ENCODE assay signal across 1 cellular context in genomic region chr6:154951400-154952200, GRCh38.
TF ChIP-seq lines count a peak whose summit lies in the region.

No MANE protein-coding gene starts in this region.

TF ChIP-seq in GM23338, 12 proteins besides CTCF, POLR2A, EP300 and RAD21 (continued from another document):
- TF ChIP-seq, protein P1, sequence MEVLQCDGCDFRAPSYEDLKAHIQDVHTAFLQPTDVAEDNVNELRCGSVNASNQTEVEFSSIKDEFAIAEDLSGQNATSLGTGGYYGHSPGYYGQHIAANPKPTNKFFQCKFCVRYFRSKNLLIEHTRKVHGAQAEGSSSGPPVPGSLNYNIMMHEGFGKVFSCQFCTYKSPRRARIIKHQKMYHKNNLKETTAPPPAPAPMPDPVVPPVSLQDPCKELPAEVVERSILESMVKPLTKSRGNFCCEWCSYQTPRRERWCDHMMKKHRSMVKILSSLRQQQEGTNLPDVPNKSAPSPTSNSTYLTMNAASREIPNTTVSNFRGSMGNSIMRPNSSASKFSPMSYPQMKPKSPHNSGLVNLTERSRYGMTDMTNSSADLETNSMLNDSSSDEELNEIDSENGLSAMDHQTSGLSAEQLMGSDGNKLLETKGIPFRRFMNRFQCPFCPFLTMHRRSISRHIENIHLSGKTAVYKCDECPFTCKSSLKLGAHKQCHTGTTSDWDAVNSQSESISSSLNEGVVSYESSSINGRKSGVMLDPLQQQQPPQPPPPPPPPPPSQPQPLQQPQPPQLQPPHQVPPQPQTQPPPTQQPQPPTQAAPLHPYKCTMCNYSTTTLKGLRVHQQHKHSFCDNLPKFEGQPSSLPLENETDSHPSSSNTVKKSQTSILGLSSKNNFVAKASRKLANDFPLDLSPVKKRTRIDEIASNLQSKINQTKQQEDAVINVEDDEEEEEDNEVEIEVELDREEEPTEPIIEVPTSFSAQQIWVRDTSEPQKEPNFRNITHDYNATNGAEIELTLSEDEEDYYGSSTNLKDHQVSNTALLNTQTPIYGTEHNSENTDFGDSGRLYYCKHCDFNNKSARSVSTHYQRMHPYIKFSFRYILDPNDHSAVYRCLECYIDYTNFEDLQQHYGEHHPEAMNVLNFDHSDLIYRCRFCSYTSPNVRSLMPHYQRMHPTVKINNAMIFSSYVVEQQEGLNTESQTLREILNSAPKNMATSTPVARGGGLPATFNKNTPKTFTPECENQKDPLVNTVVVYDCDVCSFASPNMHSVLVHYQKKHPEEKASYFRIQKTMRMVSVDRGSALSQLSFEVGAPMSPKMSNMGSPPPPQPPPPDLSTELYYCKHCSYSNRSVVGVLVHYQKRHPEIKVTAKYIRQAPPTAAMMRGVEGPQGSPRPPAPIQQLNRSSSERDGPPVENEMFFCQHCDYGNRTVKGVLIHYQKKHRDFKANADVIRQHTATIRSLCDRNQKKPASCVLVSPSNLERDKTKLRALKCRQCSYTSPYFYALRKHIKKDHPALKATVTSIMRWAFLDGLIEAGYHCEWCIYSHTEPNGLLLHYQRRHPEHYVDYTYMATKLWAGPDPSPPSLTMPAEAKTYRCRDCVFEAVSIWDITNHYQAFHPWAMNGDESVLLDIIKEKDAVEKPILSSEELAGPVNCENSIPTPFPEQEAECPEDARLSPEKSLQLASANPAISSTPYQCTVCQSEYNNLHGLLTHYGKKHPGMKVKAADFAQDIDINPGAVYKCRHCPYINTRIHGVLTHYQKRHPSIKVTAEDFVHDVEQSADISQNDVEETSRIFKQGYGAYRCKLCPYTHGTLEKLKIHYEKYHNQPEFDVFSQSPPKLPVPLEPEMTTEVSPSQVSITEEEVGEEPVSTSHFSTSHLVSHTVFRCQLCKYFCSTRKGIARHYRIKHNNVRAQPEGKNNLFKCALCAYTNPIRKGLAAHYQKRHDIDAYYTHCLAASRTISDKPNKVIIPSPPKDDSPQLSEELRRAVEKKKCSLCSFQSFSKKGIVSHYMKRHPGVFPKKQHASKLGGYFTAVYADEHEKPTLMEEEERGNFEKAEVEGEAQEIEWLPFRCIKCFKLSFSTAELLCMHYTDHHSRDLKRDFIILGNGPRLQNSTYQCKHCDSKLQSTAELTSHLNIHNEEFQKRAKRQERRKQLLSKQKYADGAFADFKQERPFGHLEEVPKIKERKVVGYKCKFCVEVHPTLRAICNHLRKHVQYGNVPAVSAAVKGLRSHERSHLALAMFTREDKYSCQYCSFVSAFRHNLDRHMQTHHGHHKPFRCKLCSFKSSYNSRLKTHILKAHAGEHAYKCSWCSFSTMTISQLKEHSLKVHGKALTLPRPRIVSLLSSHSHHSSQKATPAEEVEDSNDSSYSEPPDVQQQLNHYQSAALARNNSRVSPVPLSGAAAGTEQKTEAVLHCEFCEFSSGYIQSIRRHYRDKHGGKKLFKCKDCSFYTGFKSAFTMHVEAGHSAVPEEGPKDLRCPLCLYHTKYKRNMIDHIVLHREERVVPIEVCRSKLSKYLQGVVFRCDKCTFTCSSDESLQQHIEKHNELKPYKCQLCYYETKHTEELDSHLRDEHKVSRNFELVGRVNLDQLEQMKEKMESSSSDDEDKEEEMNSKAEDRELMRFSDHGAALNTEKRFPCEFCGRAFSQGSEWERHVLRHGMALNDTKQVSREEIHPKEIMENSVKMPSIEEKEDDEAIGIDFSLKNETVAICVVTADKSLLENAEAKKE (CRISPR knock-in tag; IDR thresholded peaks at IDR 0.05) = no peak
- no peak for TF ChIP-seq STAT1 (IDR thresholded peaks at IDR 0.05; ENCODE audit: unreplicated experiment)
- no peak for TF ChIP-seq CREB1 (CRISPR knock-in tag; IDR thresholded peaks at IDR 0.05; ENCODE audit: low read depth)
- TF ChIP-seq ZNF331 (CRISPR knock-in tag; IDR thresholded peaks at IDR 0.05; ENCODE audit: low read depth) = no peak
- TF ChIP-seq NANOG (IDR thresholded peaks at IDR 0.05; ENCODE audit: borderline replicate concordance) = no peak
- no peak for TF ChIP-seq EZH2 (IDR thresholded peaks at IDR 0.05; ENCODE audit: low read depth, unreplicated experiment)
TF ChIP-seq in GM23338: peak in this region for 0.
